Comparison of ENCODE assay signal across 20 cellular contexts in genomic region chr11:61711493-61711892, GRCh38. TPM values are rescaled to one million over a fixed set of nuclear protein-coding genes. Genes with fewer than 3 reads are reported as not detected.
DNase-seq lines count a peak whose midpoint lies in the region; ATAC-seq lines count a peak whose summit lies in the region.
"Had no signal": no experiment of that assay in that cellular context is flagged by ENCODE, and none has a peak within 500 bp of the region (broad histone marks: within the 10 kb centered on the region; RNA-seq: fewer than 3 reads in every experiment).

No MANE protein-coding gene starts in this region.

- ATAC-seq in activated naive CD8-positive, alpha-beta T cell treated with anti-CD3 and anti-CD28 coated beads, Interleukin-2, amount 50 U/mL, for 24 hours, result no peak
- no peak for ATAC-seq in naive thymus-derived CD8-positive, alpha-beta T cell
- ATAC-seq in HG03159 (IDR thresholded peaks at IDR 0.05; ENCODE audit: unreplicated experiment), result no peak
- ATAC-seq: activated CD4-positive, CD25-positive, alpha-beta regulatory T cell treated with anti-CD3 and anti-CD28 coated beads, Interleukin-2, amount 50 U/mL, for 24 hours; activated naive CD4-positive, alpha-beta T cell treated with anti-CD3 and anti-CD28 coated beads, Interleukin-2, amount 50 U/mL, for 72 hours; activated T-cell treated with anti-CD3 and anti-CD28 coated beads, Interleukin-2, amount 50 U/mL, for 72 hours; PC-3 had no signal

- H3K4me1 Mint-ChIP-seq in activated naive CD8-positive, alpha-beta T cell treated with anti-CD3 and anti-CD28 coated beads for 36 hours, result no peaks in the 10 kb centered on the region
- H3K4me1 Mint-ChIP-seq in activated naive CD8-positive, alpha-beta T cell treated with anti-CD3 and anti-CD28 coated beads, Interleukin-2, amount 50 U/mL, for 24 hours, result no peaks in the 10 kb centered on the region
- no peaks in the 10 kb centered on the region for H3K4me1 Mint-ChIP-seq in naive thymus-derived CD8-positive, alpha-beta T cell

- H3K27ac Mint-ChIP-seq in activated naive CD8-positive, alpha-beta T cell treated with anti-CD3 and anti-CD28 coated beads for 36 hours, result peak overlapping the region; percentile 27
- H3K27ac Mint-ChIP-seq in activated naive CD8-positive, alpha-beta T cell treated with anti-CD3 and anti-CD28 coated beads, Interleukin-2, amount 50 U/mL, for 24 hours, result no peak overlapping the region
- H3K27ac Mint-ChIP-seq in naive thymus-derived CD8-positive, alpha-beta T cell, result no peak overlapping the region
- H3K27ac Mint-ChIP-seq: activated naive CD4-positive, alpha-beta T cell treated with anti-CD3 and anti-CD28 coated beads, Interleukin-2, amount 50 U/mL, for 72 hours; activated T-cell treated with anti-CD3 and anti-CD28 coated beads, Interleukin-2, amount 50 U/mL, for 72 hours; CD4-positive, alpha-beta T cell had no signal

- H3K4me3 Mint-ChIP-seq in activated naive CD8-positive, alpha-beta T cell treated with anti-CD3 and anti-CD28 coated beads for 36 hours, result no peak overlapping the region
- no peak overlapping the region for H3K4me3 Mint-ChIP-seq in activated naive CD8-positive, alpha-beta T cell treated with anti-CD3 and anti-CD28 coated beads, Interleukin-2, amount 50 U/mL, for 24 hours
- H3K4me3 Mint-ChIP-seq in naive thymus-derived CD8-positive, alpha-beta T cell, result no peak overlapping the region
- H3K4me3 Mint-ChIP-seq: activated T-cell treated with anti-CD3 and anti-CD28 coated beads, Interleukin-2, amount 50 U/mL, for 72 hours; CD4-positive, alpha-beta T cell had no signal

- no peaks in the 10 kb centered on the region for H3K9me3 Mint-ChIP-seq in activated naive CD8-positive, alpha-beta T cell treated with anti-CD3 and anti-CD28 coated beads for 36 hours
- H3K9me3 Mint-ChIP-seq in activated naive CD8-positive, alpha-beta T cell treated with anti-CD3 and anti-CD28 coated beads, Interleukin-2, amount 50 U/mL, for 24 hours, result no peaks in the 10 kb centered on the region
- H3K9me3 Mint-ChIP-seq in naive thymus-derived CD8-positive, alpha-beta T cell, result no peaks in the 10 kb centered on the region
- H3K9me3 Mint-ChIP-seq: activated naive CD4-positive, alpha-beta T cell treated with anti-CD3 and anti-CD28 coated beads, Interleukin-2, amount 50 U/mL, for 72 hours; activated T-cell treated with anti-CD3 and anti-CD28 coated beads, Interleukin-2, amount 50 U/mL, for 72 hours; CD4-positive, alpha-beta T cell had no signal

- no peaks in the 10 kb centered on the region for H3K27me3 Mint-ChIP-seq in activated naive CD8-positive, alpha-beta T cell treated with anti-CD3 and anti-CD28 coated beads for 36 hours
- no peaks in the 10 kb centered on the region for H3K27me3 Mint-ChIP-seq in activated naive CD8-positive, alpha-beta T cell treated with anti-CD3 and anti-CD28 coated beads, Interleukin-2, amount 50 U/mL, for 24 hours
- H3K27me3 Mint-ChIP-seq in naive thymus-derived CD8-positive, alpha-beta T cell, result no peaks in the 10 kb centered on the region
- H3K27me3 Mint-ChIP-seq: CD4-positive, alpha-beta T cell had no signal

- DNase-seq in activated naive CD8-positive, alpha-beta T cell treated with anti-CD3 and anti-CD28 coated beads for 36 hours, result no peak
- DNase-seq in activated naive CD8-positive, alpha-beta T cell treated with anti-CD3 and anti-CD28 coated beads, Interleukin-2, amount 50 U/mL, for 24 hours, result no peak
- DNase-seq in NCI-H446 (lab: John Stamatoyannopoulos, UW) (peak; percentile 87 to 92), cerebellar cortex (ENCODE audit: low spot score) (peak; percentile 95), NCI-H128 (lab: John Stamatoyannopoulos, UW; ENCODE audit: unreplicated experiment) (no peak), T-helper 2 cell (no peak)
- no peak for DNase-seq in naive thymus-derived CD8-positive, alpha-beta T cell
- DNase-seq: activated CD8-positive, alpha-beta memory T cell treated with anti-CD3 and anti-CD28 coated beads for 24 hours; activated T-cell treated with anti-CD3 and anti-CD28 coated beads, Interleukin-2, amount 50 U/mL, for 72 hours; CD4-positive, alpha-beta T cell; esophagus squamous epithelium; left ventricle myocardium inferior; PC-3; sigmoid colon; SJCRH30; stimulated activated naive CD4-positive, alpha-beta T cell; T1000 had no signal

- no peaks in the 10 kb centered on the region for H3K36me3 Mint-ChIP-seq in activated naive CD8-positive, alpha-beta T cell treated with anti-CD3 and anti-CD28 coated beads for 36 hours
- H3K36me3 Mint-ChIP-seq in activated naive CD8-positive, alpha-beta T cell treated with anti-CD3 and anti-CD28 coated beads, Interleukin-2, amount 50 U/mL, for 24 hours (ENCODE audit: low read depth), result no peaks in the 10 kb centered on the region
- H3K36me3 Mint-ChIP-seq in naive thymus-derived CD8-positive, alpha-beta T cell, result no peaks in the 10 kb centered on the region
- H3K36me3 Mint-ChIP-seq: activated naive CD4-positive, alpha-beta T cell treated with anti-CD3 and anti-CD28 coated beads, Interleukin-2, amount 50 U/mL, for 72 hours had no signal

- POLR2A ChIA-PET in naive thymus-derived CD8-positive, alpha-beta T cell (lab: Charles Lee), result no interaction called here

RNA-seq across cellular contexts. Expression of gene DAGLA, which starts 31.3 kb away (rescaled TPM):
- under 1 TPM; 0.12 to 0.22 TPM for total RNA-seq in activated naive CD8-positive, alpha-beta T cell treated with anti-CD3 and anti-CD28 coated beads for 36 hours
- under 1 TPM; 0.08 to 0.13 TPM for total RNA-seq in naive thymus-derived CD8-positive, alpha-beta T cell
- polyA plus RNA-seq in naive thymus-derived CD8-positive, alpha-beta T cell, result not detected

RNA-seq across cellular contexts. Expression of gene MYRF, which starts 40.9 kb away (rescaled TPM):
- under 1 TPM; 0.68 to 0.70 TPM for total RNA-seq in activated naive CD8-positive, alpha-beta T cell treated with anti-CD3 and anti-CD28 coated beads for 36 hours
- total RNA-seq in naive thymus-derived CD8-positive, alpha-beta T cell, result under 1 TPM; 0.47 to 0.68 TPM
- polyA plus RNA-seq in naive thymus-derived CD8-positive, alpha-beta T cell, result under 1 TPM in 2 of 3 donors, not detected in 1; 0.26 to 0.52 TPM

Comparison
In these comparisons a context has a peak if more than half of its experiments do, and no peak if none do; other contexts are left out.
1. DNase-seq: peak in NCI-H446 (2 of 2) and cerebellar cortex (single experiment); none in activated naive CD8-positive, alpha-beta T cell treated with anti-CD3 and anti-CD28 coated beads for 36 hours (single experiment), activated naive CD8-positive, alpha-beta T cell treated with anti-CD3 and anti-CD28 coated beads, Interleukin-2, amount 50 U/mL, for 24 hours (single experiment), NCI-H128 (single experiment), naive thymus-derived CD8-positive, alpha-beta T cell (0 of 10) and T-helper 2 cell (0 of 5).